ENCODE assay signal across 8 cellular contexts in genomic region chr14:67515386-67516079, GRCh38. TPM values are rescaled to one million over a fixed set of nuclear protein-coding genes. Genes with fewer than 3 reads are reported as not detected.
DNase-seq lines count a peak whose midpoint lies in the region; ATAC-seq and TF ChIP-seq lines count a peak whose summit lies in the region.

No MANE protein-coding gene starts in this region.

- H3K4me1 ChIP-seq in HEK293 (ENCODE audit: control insufficient read depth, insufficient read depth, low read length) (no peaks in the 10 kb centered on the region), suprapubic skin (peaks cover 24% of the 10 kb centered on the region)

- H3K4me3 ChIP-seq in GM12864 (ENCODE audit: low read depth, low read length) (peak overlapping the region; percentile 69), HEK293 (ENCODE audit: low read depth, low read length) (peak overlapping the region; percentile 61), suprapubic skin (peak overlapping the region; percentile 94)

- no peak for TF ChIP-seq POLR2A in suprapubic skin (IDR thresholded peaks at IDR 0.05)

- no peak for DNase-seq in GM12864 (ENCODE audit: low read depth)
- DNase-seq in T-helper 2 cell treated with Interferon-gamma antibody and Interleukin-4, amounts not matched to agents 5 μg/mL and 100 μg/mL, for 36 hours (ENCODE audit: low spot score): peak; percentile 24
- DNase-seq in chondrocyte (ENCODE audit: low spot score): no peak
- peak; percentile 22 to 52 for DNase-seq in memory B cell (ENCODE audit: low spot score in 2 of 2)
- DNase-seq in suprapubic skin (ENCODE audit: low spot score in 2 of 2): peak in 1 of 2 donors; percentile 60
- DNase-seq in DMS153 treated with DMSO at 0.1 percent for 48 hours (lab: John Stamatoyannopoulos, UW; ENCODE audit: unreplicated experiment): no peak
- no peak for DNase-seq in CD1c-positive myeloid dendritic cell (ENCODE audit: extremely low spot score)

- no peaks in the 10 kb centered on the region for H3K9me3 ChIP-seq in HEK293 (ENCODE audit: control insufficient read depth, insufficient read depth, low read depth, low read length)
- H3K9me3 ChIP-seq in suprapubic skin: no peaks in the 10 kb centered on the region

- H3K27ac ChIP-seq in HEK293 (ENCODE audit: extremely low read depth, low read depth, low read length) (peak overlapping the region; percentile 57; the same call in 1 of the 2 replicates), suprapubic skin (no peak overlapping the region)

- H3K9me3 Mint-ChIP-seq in T-helper 2 cell treated with Interferon-gamma antibody and Interleukin-4, amounts not matched to agents 5 μg/mL and 100 μg/mL, for 36 hours: no peaks in the 10 kb centered on the region
- H3K9me3 Mint-ChIP-seq in chondrocyte (ENCODE audit: low read depth) (no peaks in the 10 kb centered on the region), memory B cell (no peaks in the 10 kb centered on the region)

- H3K4me1 Mint-ChIP-seq in T-helper 2 cell treated with Interferon-gamma antibody and Interleukin-4, amounts not matched to agents 5 μg/mL and 100 μg/mL, for 36 hours (ENCODE audit: low read depth): peaks cover 15% of the 10 kb centered on the region
- no peaks in the 10 kb centered on the region for H3K4me1 Mint-ChIP-seq in chondrocyte (ENCODE audit: low read depth)
- H3K4me1 Mint-ChIP-seq in memory B cell: peaks cover 33% of the 10 kb centered on the region

- H3K36me3 Mint-ChIP-seq in T-helper 2 cell treated with Interferon-gamma antibody and Interleukin-4, amounts not matched to agents 5 μg/mL and 100 μg/mL, for 36 hours (ENCODE audit: low read depth): no peaks in the 10 kb centered on the region
- H3K36me3 Mint-ChIP-seq in chondrocyte (ENCODE audit: low read depth): no peaks in the 10 kb centered on the region
- H3K36me3 Mint-ChIP-seq in memory B cell: no peaks in the 10 kb centered on the region

- CTCF ChIA-PET in HEK293 (lab: Yijun Ruan, JAX): interaction anchor here (2.1 kb wide), 1 partner anchor 11 kb away, joined by 22 read pairs; no protein-coding TSS in a partner anchor

- TF ChIP-seq CTCF in GM12864 (IDR thresholded peaks at IDR 0.05; ENCODE audit: low read depth, low read length, missing control alignments): no peak
- no peak for TF ChIP-seq CTCF in HEK293 (tag by site-specific recombination; IDR thresholded peaks at IDR 0.05)
- peak; percentile 3 for TF ChIP-seq CTCF in chondrocyte (IDR thresholded peaks at IDR 0.05)
- no peak for TF ChIP-seq CTCF in suprapubic skin (IDR thresholded peaks at IDR 0.05)

- POLR2A ChIA-PET in HEK293 (lab: Yijun Ruan, JAX): no interaction called here

- WGBS in suprapubic skin: 39% methylated on average over 5 of the region's 45 CpGs

- H3K27me3 ChIP-seq in suprapubic skin: peaks cover 10% of the 10 kb centered on the region

- peak overlapping the region; percentile 58 for H3K4me3 Mint-ChIP-seq in T-helper 2 cell treated with Interferon-gamma antibody and Interleukin-4, amounts not matched to agents 5 μg/mL and 100 μg/mL, for 36 hours
- H3K4me3 Mint-ChIP-seq in chondrocyte (ENCODE audit: unreplicated experiment): peak overlapping the region; percentile 54
- peak overlapping the region; percentile 76 for H3K4me3 Mint-ChIP-seq in memory B cell

- ATAC-seq in memory B cell (ENCODE audit: low read depth): peak; percentile 72

- no peak overlapping the region for H3K27ac Mint-ChIP-seq in T-helper 2 cell treated with Interferon-gamma antibody and Interleukin-4, amounts not matched to agents 5 μg/mL and 100 μg/mL, for 36 hours
- H3K27ac Mint-ChIP-seq in chondrocyte (ENCODE audit: unreplicated experiment): no peak overlapping the region
- peak overlapping the region; percentile 20 for H3K27ac Mint-ChIP-seq in memory B cell

- no peak for TF ChIP-seq EP300 in suprapubic skin (IDR thresholded peaks at IDR 0.05)

- H3K27me3 Mint-ChIP-seq in T-helper 2 cell treated with Interferon-gamma antibody and Interleukin-4, amounts not matched to agents 5 μg/mL and 100 μg/mL, for 36 hours (ENCODE audit: low read depth): peaks cover 82% of the 10 kb centered on the region
- H3K27me3 Mint-ChIP-seq in chondrocyte (ENCODE audit: low read depth) (peaks cover 39% of the 10 kb centered on the region), memory B cell (no peaks in the 10 kb centered on the region)

- H3K36me3 ChIP-seq in HEK293 (ENCODE audit: control insufficient read depth in 2 of 2, insufficient read depth in 1 of 2, low read length in 2 of 2) (no peaks in the 10 kb centered on the region), suprapubic skin (no peaks in the 10 kb centered on the region)

TF ChIP-seq in HEK293, 187 proteins besides CTCF, POLR2A, EP300 and RAD21:
- TF ChIP-seq ZNF335 (tag by site-specific recombination; conservative IDR thresholded peaks at IDR 0.05): peak; percentile 90
- TF ChIP-seq ZBTB8A (tag by site-specific recombination; IDR thresholded peaks at IDR 0.05): peak; percentile 39
- no peak for TF ChIP-seq KLF7 (tag by site-specific recombination; IDR thresholded peaks at IDR 0.05; ENCODE audit: borderline replicate concordance)
- peak; percentile 6 for TF ChIP-seq ZBTB26 (tag by site-specific recombination; optimal IDR thresholded peaks at IDR 0.05)
- peak; percentile 58; the same call in 1 of the 2 replicates for TF ChIP-seq ZBTB11 (tag by site-specific recombination; conservative IDR thresholded peaks at IDR 0.05; ENCODE audit: low read depth)

RNA-seq across cellular contexts. Expression of gene PLEKHH1, which starts 17.6 kb away (rescaled TPM):
- total RNA-seq in chondrocyte (0.65 to 2.8 TPM (median 1.1 TPM) in 3 replicates), suprapubic skin (10 to 100 TPM; 15.3 to 75.6 (median 23.7) TPM)

RNA-seq across cellular contexts. Expression of gene TMEM229B, which starts 27.0 kb away (rescaled TPM):
- total RNA-seq in chondrocyte (1.3 to 2.9 TPM (median 1.7 TPM) in 3 replicates), suprapubic skin (1 to 10 TPM; 1.5 to 3.3 (median 1.8) TPM)

Comparison
In these comparisons a context has a peak if more than half of its experiments do, and no peak if none do; other contexts are left out.
1. DNase-seq: peak in T-helper 2 cell treated with Interferon-gamma antibody and Interleukin-4, amounts not matched to agents 5 μg/mL and 100 μg/mL, for 36 hours (single experiment) and memory B cell (2 of 2); none in GM12864 (single experiment), chondrocyte (single experiment), DMS153 treated with DMSO at 0.1 percent for 48 hours (single experiment) and CD1c-positive myeloid dendritic cell (single experiment).
2. Peak in every context shown above with its lines, with median percentiles within 50 percentile points of each other: H3K4me3 ChIP-seq and H3K4me3 Mint-ChIP-seq.